Comparison of ENCODE assay signal across 8 cellular contexts in the genomic region with DNA sequence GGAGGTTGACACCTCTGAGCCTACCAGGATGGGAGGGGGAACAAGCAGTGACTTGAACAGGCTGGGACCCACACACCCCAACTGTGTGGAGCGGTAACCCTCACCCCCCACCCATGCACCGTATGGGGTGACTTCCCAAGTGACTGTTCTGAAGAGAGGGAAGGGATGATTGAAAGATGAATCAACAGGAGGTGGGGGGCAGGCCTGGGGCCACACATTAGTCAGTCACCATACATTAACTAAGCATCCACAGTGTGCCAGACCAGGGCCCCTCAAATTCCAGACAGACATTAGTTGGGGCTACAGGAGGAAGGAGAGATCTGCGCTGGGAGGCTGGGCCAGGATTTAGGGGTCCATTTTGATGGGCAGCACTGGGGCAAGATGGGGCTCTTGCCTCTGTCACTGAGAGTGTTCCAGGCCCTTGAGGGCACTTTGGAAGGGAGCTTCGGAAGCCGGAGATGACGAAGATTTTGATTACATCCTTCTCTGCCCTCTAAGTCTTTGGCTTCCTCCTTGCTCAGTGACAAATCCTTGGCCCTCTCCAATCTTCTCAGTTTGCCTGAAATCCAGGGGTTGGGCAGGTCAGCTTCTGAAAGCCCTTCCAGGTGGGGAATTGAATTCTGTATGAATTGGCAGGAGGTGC. TPM values are rescaled to one million over a fixed set of nuclear protein-coding genes. Genes with fewer than 3 reads are reported as not detected.
DNase-seq lines count a peak whose midpoint lies in the region; ATAC-seq and TF ChIP-seq lines count a peak whose summit lies in the region.

No MANE protein-coding gene starts in this region.

- H3K79me2 ChIP-seq in MM.1S (ENCODE audit: low read length) (peaks cover 28% of the 10 kb centered on the region), neural progenitor cell (ENCODE audit: low read depth) (peaks cover 9% of the 10 kb centered on the region)

- H3K9me2 ChIP-seq in MM.1S (replicated peaks; ENCODE audit: insufficient read depth, low read length): no peaks in the 10 kb centered on the region

- H3K27ac Mint-ChIP-seq in CD8-positive, alpha-beta T cell: no peak overlapping the region
- no peak overlapping the region for H3K27ac Mint-ChIP-seq in neural progenitor cell

- ATAC-seq in CD8-positive, alpha-beta T cell: no peak
- ATAC-seq in GM18502 (IDR thresholded peaks at IDR 0.05; ENCODE audit: poor library complexity, unreplicated experiment) (no peak), GM21825 (IDR thresholded peaks at IDR 0.05; ENCODE audit: unreplicated experiment) (no peak), GM19023 (IDR thresholded peaks at IDR 0.05; ENCODE audit: unreplicated experiment) (no peak)

- no peaks in the 10 kb centered on the region for H3K9me3 Mint-ChIP-seq in CD8-positive, alpha-beta T cell
- H3K9me3 Mint-ChIP-seq in neural progenitor cell: no peaks in the 10 kb centered on the region

- intact Hi-C loops in CD8-positive, alpha-beta T cell (cut with DNase I, micrococcal nuclease): loop anchor here (1.0 to 10.0 kb wide), 11 partner anchors 80 to 1477 kb away; partner anchors contain the start of genes SLC35E4 (in 2 of the 2), CCDC157 (in 1 of the 2), DRG1 (in 1 of the 2) and DUSP18 (in 1 of the 2)
- intact Hi-C loops in dorsolateral prefrontal cortex (cut with DNase I): loop anchor here in 1 of 2 donors (10.0 kb wide), 1 partner anchor 153 kb away; no protein-coding TSS in a partner anchor

- DNase-seq in CD8-positive, alpha-beta T cell: no peak
- no peak for DNase-seq in MM.1S
- DNase-seq in dorsolateral prefrontal cortex: no peak
- DNase-seq in neural progenitor cell (ENCODE audit: low spot score): no peak
- DNase-seq in NCI-H1048 (lab: John Stamatoyannopoulos, UW): no peak

- no peak for TF ChIP-seq CTCF in CD8-positive, alpha-beta T cell (IDR thresholded peaks at IDR 0.05)
- TF ChIP-seq CTCF in MM.1S (IDR thresholded peaks at IDR 0.05; ENCODE audit: low read length): no peak
- TF ChIP-seq CTCF in dorsolateral prefrontal cortex (IDR thresholded peaks at IDR 0.05 in 54 of 56, conservative IDR thresholded peaks at IDR 0.05 in 2 of 56; ENCODE audit: low read depth in 1 of 56, partially characterized antibody in 56 of 56): no peak
- TF ChIP-seq CTCF in neural progenitor cell (IDR thresholded peaks at IDR 0.05): no peak

- peaks cover 36% of the 10 kb centered on the region for H3K4me1 Mint-ChIP-seq in CD8-positive, alpha-beta T cell (ENCODE audit: low read depth)
- peaks cover 24% of the 10 kb centered on the region for H3K4me1 Mint-ChIP-seq in neural progenitor cell

- H3K36me3 ChIP-seq in CD8-positive, alpha-beta T cell (ENCODE audit: insufficient read depth, low read length): no peaks in the 10 kb centered on the region
- H3K36me3 ChIP-seq in MM.1S (replicated peaks; ENCODE audit: insufficient read depth, low read length) (no peaks in the 10 kb centered on the region), neural progenitor cell (no peaks in the 10 kb centered on the region)

- no peaks in the 10 kb centered on the region for H3K9me3 ChIP-seq in CD8-positive, alpha-beta T cell (ENCODE audit: low read length)
- H3K9me3 ChIP-seq in MM.1S (replicated peaks; ENCODE audit: insufficient read depth, low read length) (no peaks in the 10 kb centered on the region), neural progenitor cell (ENCODE audit: low read depth) (no peaks in the 10 kb centered on the region)

- peak overlapping the region; percentile 59 for H3K4me3 Mint-ChIP-seq in CD8-positive, alpha-beta T cell
- H3K4me3 Mint-ChIP-seq in neural progenitor cell: peak overlapping the region; percentile 92

- no peak overlapping the region for H3K27ac ChIP-seq in CD8-positive, alpha-beta T cell (ENCODE audit: low read depth, low read length)
- H3K27ac ChIP-seq in MM.1S (ENCODE audit: low read length) (no peak overlapping the region), dorsolateral prefrontal cortex (peak overlapping the region in 41 of 59 donors; percentile 0 to 99 (median 55)), neural progenitor cell (no peak overlapping the region)

- H3K27me3 Mint-ChIP-seq in CD8-positive, alpha-beta T cell (ENCODE audit: low read depth): no peaks in the 10 kb centered on the region
- H3K27me3 Mint-ChIP-seq in neural progenitor cell (ENCODE audit: insufficient read depth, low read depth): peaks cover 12% of the 10 kb centered on the region

- no peaks in the 10 kb centered on the region for H3K36me3 Mint-ChIP-seq in CD8-positive, alpha-beta T cell
- H3K36me3 Mint-ChIP-seq in neural progenitor cell: peaks cover 2% of the 10 kb centered on the region

- H3K9ac ChIP-seq in MM.1S (ENCODE audit: low read length): peak overlapping the region; percentile 57; the same call in 1 of the 2 replicates
- no peak overlapping the region for H3K9ac ChIP-seq in neural progenitor cell

- H4K20me1 ChIP-seq in MM.1S (ENCODE audit: insufficient read depth, low read length): no peaks in the 10 kb centered on the region
- H4K20me1 ChIP-seq in neural progenitor cell (ENCODE audit: low read depth): peaks cover 2% of the 10 kb centered on the region

- no peaks in the 10 kb centered on the region for H3K27me3 ChIP-seq in CD8-positive, alpha-beta T cell (ENCODE audit: insufficient read depth, low read length)
- no peaks in the 10 kb centered on the region for H3K27me3 ChIP-seq in MM.1S (replicated peaks; ENCODE audit: insufficient read depth, low read length)
- peaks cover 0 to 5% (median 0%) of the 10 kb centered on the region in 45 donors for H3K27me3 ChIP-seq in dorsolateral prefrontal cortex
- no peaks in the 10 kb centered on the region for H3K27me3 ChIP-seq in neural progenitor cell

- H2AFZ ChIP-seq in MM.1S (ENCODE audit: low read length): no peak overlapping the region
- H2AFZ ChIP-seq in neural progenitor cell (replicated peaks): no peak overlapping the region

- peaks cover 32% of the 10 kb centered on the region for H3K4me1 ChIP-seq in CD8-positive, alpha-beta T cell (ENCODE audit: insufficient read depth, low read length)
- H3K4me1 ChIP-seq in MM.1S (ENCODE audit: low read length) (peaks cover 27% of the 10 kb centered on the region), neural progenitor cell (peaks cover 4% of the 10 kb centered on the region)

- CTCF ChIA-PET in CD8-positive, alpha-beta T cell (lab: Charles Lee): interaction anchor here (0.8 to 4.5 kb wide), 8 partner anchors 10 to 447 kb away, joined by 3 to 52 read pairs (median 4); partner anchors contain the start of gene SLC35E4

- POLR2A ChIA-PET in CD8-positive, alpha-beta T cell (lab: Charles Lee): interaction anchor here (1.0 to 2.2 kb wide), 4 partner anchors 113 to 208 kb away, joined by 4 to 11 read pairs (median 8); partner anchors contain the start of genes MORC2 and TUG1

- H3K4me3 ChIP-seq in CD8-positive, alpha-beta T cell (ENCODE audit: low read depth, low read length): no peak overlapping the region
- H3K4me3 ChIP-seq in MM.1S (ENCODE audit: low read length) (peak overlapping the region; percentile 81), dorsolateral prefrontal cortex (peak overlapping the region in 57 of 59 donors; percentile 17 to 87 (median 59)), neural progenitor cell (peak overlapping the region; percentile 75)

- H3K4me2 ChIP-seq in MM.1S (ENCODE audit: low read depth, low read length) (peak overlapping the region; percentile 92), neural progenitor cell (peak overlapping the region; percentile 86)

- H3F3A ChIP-seq in MM.1S (ENCODE audit: insufficient read depth, low read length) (peaks cover 20% of the 10 kb centered on the region; the same call in 1 of the 2 replicates), neural progenitor cell (ENCODE audit: low read depth) (peaks cover 11% of the 10 kb centered on the region)

RNA-seq across cellular contexts. Expression of gene SMTN, which starts 1.0 kb away (rescaled TPM):
- total RNA-seq in CD8-positive, alpha-beta T cell: 1 to 10 TPM; 4.0 to 4.9 TPM
- total RNA-seq in dorsolateral prefrontal cortex (100 to 1,000 TPM in 2 of 120 experiments, 10 to 100 TPM in 118; 12.5 to 186 (median 28.4) TPM), neural progenitor cell (ENCODE audit: low replicate concordance) (14.1 and 24.0 TPM in 2 replicates)

RNA-seq across cellular contexts. Expression of gene SELENOM, which starts 25.3 kb away (rescaled TPM):
- total RNA-seq in CD8-positive, alpha-beta T cell: 10 to 100 TPM; 55.6 to 62.2 TPM
- 100 to 1,000 TPM in 102 of 120 experiments, 10 to 100 TPM in 18; 76.0 to 161 (median 116) TPM for total RNA-seq in dorsolateral prefrontal cortex
- total RNA-seq in neural progenitor cell (ENCODE audit: low replicate concordance): 7.4 and 13.9 TPM in 2 replicates

RNA-seq across cellular contexts. Expression of gene INPP5J, which starts 40.7 kb away (rescaled TPM):
- under 1 TPM; 0.11 to 0.14 TPM for total RNA-seq in CD8-positive, alpha-beta T cell
- total RNA-seq in dorsolateral prefrontal cortex (10 to 100 TPM in 117 of 120 experiments, 1 to 10 TPM in 3; 5.2 to 32.6 (median 18.5) TPM), neural progenitor cell (ENCODE audit: low replicate concordance) (1.5 and 3.7 TPM in 2 replicates)

RNA-seq across cellular contexts. Expression of gene PLA2G3, which starts 58.2 kb away (rescaled TPM):
- total RNA-seq in CD8-positive, alpha-beta T cell: not detected
- total RNA-seq in dorsolateral prefrontal cortex (1 to 10 TPM in 1 of 120 experiments, under 1 TPM in 41, not detected in 78; 0.15 to 1.2 (median 0.27) TPM), neural progenitor cell (ENCODE audit: low replicate concordance) (0.41 and 3.6 TPM in 2 replicates)

Comparison
In these comparisons a context has a peak if more than half of its experiments do, and no peak if none do; other contexts are left out.
1. H3K27ac ChIP-seq: peak in dorsolateral prefrontal cortex (41 of 59); none in CD8-positive, alpha-beta T cell (single experiment), MM.1S (single experiment) and neural progenitor cell (single experiment).